ENCODE assay signal across 8 cellular contexts in genomic region chr19:8320564-8321066, GRCh38. TPM values are rescaled to one million over a fixed set of nuclear protein-coding genes. Genes with fewer than 3 reads are reported as not detected.
DNase-seq lines count a peak whose midpoint lies in the region; TF ChIP-seq lines count a peak whose summit lies in the region.

No MANE protein-coding gene starts in this region.

- intact Hi-C loops in activated CD4-positive, alpha-beta T cell treated with anti-CD3 and anti-CD28 coated beads, Interleukin-2, amount 10 ng/mL, durations not matched to agents 24 days and 14 days (cut with micrococcal nuclease), result loop anchor here (1.0 to 5.0 kb wide), 4 partner anchors 12 to 70 kb away; partner anchors contain the start of genes CD320 and RAB11B

- peaks cover 21% of the 10 kb centered on the region for H3K4me1 Mint-ChIP-seq in activated CD4-positive, alpha-beta T cell treated with anti-CD3 and anti-CD28 coated beads, Interleukin-2, amount 10 ng/mL, durations not matched to agents 24 days and 14 days

- no peaks in the 10 kb centered on the region for H3K9me3 Mint-ChIP-seq in activated CD4-positive, alpha-beta T cell treated with anti-CD3 and anti-CD28 coated beads, Interleukin-2, amount 10 ng/mL, durations not matched to agents 24 days and 14 days

- no peaks in the 10 kb centered on the region for H3K27me3 Mint-ChIP-seq in activated CD4-positive, alpha-beta T cell treated with anti-CD3 and anti-CD28 coated beads, Interleukin-2, amount 10 ng/mL, durations not matched to agents 24 days and 14 days

- TF ChIP-seq CTCF in astrocyte of the cerebellum (IDR thresholded peaks at IDR 0.05; ENCODE audit: low read depth, low read length, missing control alignments) (no peak), kidney epithelial cell (IDR thresholded peaks at IDR 0.05; ENCODE audit: insufficient read depth, low read length, poor library complexity, severe bottlenecking) (no peak), suprapubic skin (IDR thresholded peaks at IDR 0.05) (no peak)

- 0% methylated on average over 15 of the region's 16 CpGs for WGBS in suprapubic skin

- peaks cover 40% of the 10 kb centered on the region for H3K4me1 ChIP-seq in suprapubic skin

- no peaks in the 10 kb centered on the region for H3K27me3 ChIP-seq in kidney epithelial cell (ENCODE audit: control insufficient read depth, insufficient read depth, low read length)
- no peaks in the 10 kb centered on the region for H3K27me3 ChIP-seq in suprapubic skin

- H3K4me3 ChIP-seq in Jurkat, Clone E6-1 (ENCODE audit: low read length), result peak overlapping the region; percentile 100
- H3K4me3 ChIP-seq in astrocyte of the cerebellum (ENCODE audit: low read depth, low read length) (peak overlapping the region; percentile 100), kidney epithelial cell (ENCODE audit: low read depth, low read length) (peak overlapping the region; percentile 76), suprapubic skin (peak overlapping the region; percentile 80)

- no peak for TF ChIP-seq POLR2A in suprapubic skin (IDR thresholded peaks at IDR 0.05)

- no peaks in the 10 kb centered on the region for H3K9me3 ChIP-seq in suprapubic skin

- H3K27ac Mint-ChIP-seq in activated CD4-positive, alpha-beta T cell treated with anti-CD3 and anti-CD28 coated beads, Interleukin-2, amount 10 ng/mL, durations not matched to agents 24 days and 14 days, result peak overlapping the region; percentile 99

- peak overlapping the region; percentile 100 for H3K4me3 Mint-ChIP-seq in activated CD4-positive, alpha-beta T cell treated with anti-CD3 and anti-CD28 coated beads, Interleukin-2, amount 10 ng/mL, durations not matched to agents 24 days and 14 days

- H3K36me3 ChIP-seq in kidney epithelial cell (ENCODE audit: control insufficient read depth, insufficient read depth, low read length) (no peaks in the 10 kb centered on the region), suprapubic skin (peaks cover 24% of the 10 kb centered on the region)

- H3K27ac ChIP-seq in suprapubic skin, result peak overlapping the region; percentile 89

- no peak for DNase-seq in activated CD4-positive, alpha-beta T cell treated with anti-CD3 and anti-CD28 coated beads, Interleukin-2, amount 10 ng/mL, durations not matched to agents 24 days and 14 days
- no peak for DNase-seq in activated CD4-positive, alpha-beta T cell treated with anti-CD3 and anti-CD28 coated beads for 1 hour
- no peak for DNase-seq in Jurkat, Clone E6-1 (ENCODE audit: low read depth, low spot score)
- DNase-seq in astrocyte of the cerebellum (ENCODE audit: low read depth), result no peak
- no peak for DNase-seq in kidney epithelial cell (ENCODE audit: low read depth)
- no peak for DNase-seq in suprapubic skin (ENCODE audit: low spot score in 2 of 2)
- no peak for DNase-seq in NCI-H2029 (lab: John Stamatoyannopoulos, UW)
- DNase-seq in COLO668 (lab: John Stamatoyannopoulos, UW; ENCODE audit: unreplicated experiment), result no peak

- TF ChIP-seq EP300 in suprapubic skin (IDR thresholded peaks at IDR 0.05), result no peak

- H3K36me3 Mint-ChIP-seq in activated CD4-positive, alpha-beta T cell treated with anti-CD3 and anti-CD28 coated beads, Interleukin-2, amount 10 ng/mL, durations not matched to agents 24 days and 14 days (ENCODE audit: low read depth), result peaks cover 40% of the 10 kb centered on the region

- in situ Hi-C loops in astrocyte of the cerebellum (cut with HindIII; ENCODE audit: low sequenced_read_pairs), result no loop called here

RNA-seq across cellular contexts. Expression of gene NDUFA7, which starts 0.6 kb away (rescaled TPM):
- 52.9 and 54.3 TPM in 2 replicates for total RNA-seq in activated CD4-positive, alpha-beta T cell treated with anti-CD3 and anti-CD28 coated beads, Interleukin-2, amount 10 ng/mL, durations not matched to agents 24 days and 14 days
- polyA plus RNA-seq in Jurkat, Clone E6-1 (2012; ENCODE audit: insufficient read depth, insufficient read length), result 195 TPM
- total RNA-seq in kidney epithelial cell (49.8 and 61.4 TPM in 2 replicates), suprapubic skin (10 to 100 TPM; 23.3 to 38.7 (median 25.2) TPM)

RNA-seq across cellular contexts. Expression of gene RPS28, which starts 0.7 kb away (rescaled TPM):
- 2,054 and 2,121 TPM in 2 replicates for total RNA-seq in activated CD4-positive, alpha-beta T cell treated with anti-CD3 and anti-CD28 coated beads, Interleukin-2, amount 10 ng/mL, durations not matched to agents 24 days and 14 days
- 1,014 TPM for polyA plus RNA-seq in Jurkat, Clone E6-1 (2012; ENCODE audit: insufficient read depth, insufficient read length)
- total RNA-seq in kidney epithelial cell (298 and 330 TPM in 2 replicates), suprapubic skin (1,000 to 10,000 TPM in 1 of 4 donors, 100 to 1,000 TPM in 3; 464 to 1,363 (median 834) TPM)

RNA-seq across cellular contexts. Expression of gene CD320, which starts 12.5 kb away (rescaled TPM):
- 110 and 113 TPM in 2 replicates for total RNA-seq in activated CD4-positive, alpha-beta T cell treated with anti-CD3 and anti-CD28 coated beads, Interleukin-2, amount 10 ng/mL, durations not matched to agents 24 days and 14 days
- polyA plus RNA-seq in Jurkat, Clone E6-1 (2012; ENCODE audit: insufficient read depth, insufficient read length), result 63.5 TPM
- total RNA-seq in kidney epithelial cell, result 85.6 and 104 TPM in 2 replicates
- 10 to 100 TPM; 11.8 to 41.0 (median 22.3) TPM for total RNA-seq in suprapubic skin

RNA-seq across cellular contexts. Expression of gene KANK3, which starts 22.4 kb away (rescaled TPM):
- total RNA-seq in activated CD4-positive, alpha-beta T cell treated with anti-CD3 and anti-CD28 coated beads, Interleukin-2, amount 10 ng/mL, durations not matched to agents 24 days and 14 days, result 0.85 and 1.5 TPM in 2 replicates
- 1.7 TPM for polyA plus RNA-seq in Jurkat, Clone E6-1 (2012; ENCODE audit: insufficient read depth, insufficient read length)
- 3.7 and 8.1 TPM in 2 replicates for total RNA-seq in kidney epithelial cell
- total RNA-seq in suprapubic skin, result 1 to 10 TPM in 3 of 4 donors, under 1 TPM in 1; 0.83 to 7.9 (median 4.3) TPM

RNA-seq across cellular contexts. Expression of gene ANGPTL4, which starts 43.3 kb away (rescaled TPM):
- total RNA-seq in activated CD4-positive, alpha-beta T cell treated with anti-CD3 and anti-CD28 coated beads, Interleukin-2, amount 10 ng/mL, durations not matched to agents 24 days and 14 days, result 4.0 and 4.1 TPM in 2 replicates
- polyA plus RNA-seq in Jurkat, Clone E6-1 (2012; ENCODE audit: insufficient read depth, insufficient read length), result 1.4 TPM
- total RNA-seq in kidney epithelial cell (22.4 and 31.4 TPM in 2 replicates), suprapubic skin (10 to 100 TPM; 15.3 to 56.4 (median 19.1) TPM)
